ENCODE assay signal across 26 cellular contexts in genomic region chr14:71563754-71564153, GRCh38.
DNase-seq lines count a peak whose midpoint lies in the region; ATAC-seq, FAIRE-seq and TF ChIP-seq lines count a peak whose summit lies in the region.
"Had no signal": no experiment of that assay in that cellular context is flagged by ENCODE, and none has a peak within 500 bp of the region (broad histone marks: within the 10 kb centered on the region; RNA-seq: fewer than 3 reads in every experiment).

No MANE protein-coding gene starts in this region.

- H3K4me1 ChIP-seq in aorta (ENCODE audit: control insufficient read depth in 1 of 2, insufficient read depth in 2 of 2, low read length in 2 of 2) (no peaks in the 10 kb centered on the region), suprapubic skin (peaks cover 2% of the 10 kb centered on the region)
- H3K4me1 ChIP-seq: body of pancreas, colonic mucosa had no signal

- H3K27me3 ChIP-seq in aorta (ENCODE audit: control insufficient read depth in 1 of 2, insufficient read depth in 2 of 2, low read length in 1 of 2) (no peaks in the 10 kb centered on the region), suprapubic skin (no peaks in the 10 kb centered on the region)
- H3K27me3 ChIP-seq: BLaER1 treated with 17β-estradiol and CSF1 and Interleukin-3, amounts not matched to agents 10 nM and 100 nM; body of pancreas; colonic mucosa; heart left ventricle had no signal

- H3K36me3 ChIP-seq in SK-N-MC (ENCODE audit: insufficient read depth, low read length) (no peaks in the 10 kb centered on the region), aorta (ENCODE audit: control insufficient read depth in 1 of 2, insufficient read depth in 2 of 2, low read length in 1 of 2) (no peaks in the 10 kb centered on the region), suprapubic skin (no peaks in the 10 kb centered on the region)
- H3K36me3 ChIP-seq: colonic mucosa, heart left ventricle, left ventricle myocardium inferior had no signal

- H3K27me3 Mint-ChIP-seq in natural killer cell (ENCODE audit: low read depth in 2 of 2): no peaks in the 10 kb centered on the region
- no peaks in the 10 kb centered on the region for H3K27me3 Mint-ChIP-seq in natural killer cell treated with Interleukin-12 subunit alpha and Interleukin-12 subunit beta and Interleukin-15 and Interleukin-18, amount 100 ng/mL, for 72 hours
- no peaks in the 10 kb centered on the region for H3K27me3 Mint-ChIP-seq in stimulated activated memory B cell treated with anti-CD40 and anti-IgM and Interleukin-4, amounts not matched to agents 10 μg/mL and 1 μg/mL and 100 μg/mL, for 72 hours
- H3K27me3 Mint-ChIP-seq: activated naive CD4-positive, alpha-beta T cell treated with anti-CD3 and anti-CD28 coated beads, Interleukin-2, amount 50 U/mL, for 24 hours had no signal

- H3K27ac ChIP-seq in SK-N-MC (0 out of 2 replicates have a peak overlapping the region, but pooled peaks have one; percentile 3), aorta (ENCODE audit: low read depth in 1 of 2, low read length in 2 of 2) (no peak overlapping the region), suprapubic skin (no peak overlapping the region)
- H3K27ac ChIP-seq: BLaER1 treated with 17β-estradiol and CSF1 and Interleukin-3, amounts not matched to agents 10 nM and 100 nM; body of pancreas; colonic mucosa; heart left ventricle; left ventricle myocardium inferior had no signal

- no peaks in the 10 kb centered on the region for H3K36me3 Mint-ChIP-seq in natural killer cell
- H3K36me3 Mint-ChIP-seq in natural killer cell treated with Interleukin-12 subunit alpha and Interleukin-12 subunit beta and Interleukin-15 and Interleukin-18, amount 100 ng/mL, for 72 hours: no peaks in the 10 kb centered on the region
- H3K36me3 Mint-ChIP-seq in stimulated activated memory B cell treated with anti-CD40 and anti-IgM and Interleukin-4, amounts not matched to agents 10 μg/mL and 1 μg/mL and 100 μg/mL, for 72 hours: peaks cover 8% of the 10 kb centered on the region
- H3K36me3 Mint-ChIP-seq: activated naive CD4-positive, alpha-beta T cell treated with anti-CD3 and anti-CD28 coated beads, Interleukin-2, amount 50 U/mL, for 24 hours had no signal

- 63 to 67% methylated on average over 3 of the region's 3 CpGs for WGBS in aorta, 2 donors
- WGBS in suprapubic skin: 64% methylated on average over 3 of the region's 3 CpGs

- no peak for TF ChIP-seq EP300 in suprapubic skin (IDR thresholded peaks at IDR 0.05)

- DNase-seq in natural killer cell (no peak), SK-N-MC (ENCODE audit: low read depth, low spot score) (no peak), aorta (no peak), urothelium cell line (ENCODE audit: low spot score) (no peak), suprapubic skin (ENCODE audit: low spot score in 2 of 2) (no peak)
- DNase-seq in natural killer cell treated with Interleukin-12 subunit alpha and Interleukin-12 subunit beta and Interleukin-15 and Interleukin-18, amount 100 ng/mL, for 72 hours (ENCODE audit: low spot score): no peak
- DNase-seq: activated CD4-positive, alpha-beta T cell treated with anti-CD3 and anti-CD28 coated beads, Interleukin-2, amount 50 U/mL, for 4 hours; activated T-cell treated with anti-CD3 and anti-CD28 coated beads, Interleukin-2, amount 50 U/mL, for 1 hour; body of pancreas; colonic mucosa; endodermal cell; GDM1; H7; heart left ventricle; left ventricle myocardium inferior; NCI-H1417; NCI-H69; occipital lobe; OCI-M1; SHP77 treated with DMSO at 0.1 percent for 48 hours; stimulated activated CD4-positive, alpha-beta T cell treated with anti-CD3 and anti-CD28 coated beads, Interleukin-12 subunit alpha, Interleukin-12 subunit beta, amount 100 ng/mL, for 4 hours; T-helper 1 cell had no signal

- H3K27ac Mint-ChIP-seq in natural killer cell: peak overlapping the region; percentile 0 to 2
- H3K27ac Mint-ChIP-seq in natural killer cell treated with Interleukin-12 subunit alpha and Interleukin-12 subunit beta and Interleukin-15 and Interleukin-18, amount 100 ng/mL, for 72 hours: peak overlapping the region in 1 of 2 donors; percentile 30
- H3K27ac Mint-ChIP-seq in stimulated activated memory B cell treated with anti-CD40 and anti-IgM and Interleukin-4, amounts not matched to agents 10 μg/mL and 1 μg/mL and 100 μg/mL, for 72 hours: peak overlapping the region; percentile 24
- H3K27ac Mint-ChIP-seq: activated naive CD4-positive, alpha-beta T cell treated with anti-CD3 and anti-CD28 coated beads, Interleukin-2, amount 50 U/mL, for 24 hours; endodermal cell had no signal

- no peaks in the 10 kb centered on the region for H3K9me3 ChIP-seq in SK-N-MC (ENCODE audit: low read depth, low read length)
- H3K9me3 ChIP-seq in aorta (ENCODE audit: control insufficient read depth, low read length): no peaks in the 10 kb centered on the region
- no peaks in the 10 kb centered on the region for H3K9me3 ChIP-seq in suprapubic skin
- H3K9me3 ChIP-seq: BLaER1 treated with 17β-estradiol and CSF1 and Interleukin-3, amounts not matched to agents 10 nM and 100 nM; body of pancreas; colonic mucosa; heart left ventricle; left ventricle myocardium inferior had no signal

- no peaks in the 10 kb centered on the region for H3K9me3 Mint-ChIP-seq in natural killer cell
- no peaks in the 10 kb centered on the region for H3K9me3 Mint-ChIP-seq in natural killer cell treated with Interleukin-12 subunit alpha and Interleukin-12 subunit beta and Interleukin-15 and Interleukin-18, amount 100 ng/mL, for 72 hours
- H3K9me3 Mint-ChIP-seq in stimulated activated memory B cell treated with anti-CD40 and anti-IgM and Interleukin-4, amounts not matched to agents 10 μg/mL and 1 μg/mL and 100 μg/mL, for 72 hours: peaks cover 3% of the 10 kb centered on the region
- H3K9me3 Mint-ChIP-seq: activated naive CD4-positive, alpha-beta T cell treated with anti-CD3 and anti-CD28 coated beads, Interleukin-2, amount 50 U/mL, for 24 hours; endodermal cell had no signal

- no peak for TF ChIP-seq CTCF in natural killer cell (IDR thresholded peaks at IDR 0.05)
- no peak for TF ChIP-seq CTCF in suprapubic skin (IDR thresholded peaks at IDR 0.05)

- no peak for ATAC-seq in natural killer cell
- ATAC-seq in natural killer cell treated with Interleukin-12 subunit alpha and Interleukin-12 subunit beta and Interleukin-15 and Interleukin-18, amount 100 ng/mL, for 72 hours: no peak
- peak; percentile 53 for ATAC-seq in HG03095 (IDR thresholded peaks at IDR 0.05; ENCODE audit: unreplicated experiment)
- ATAC-seq in stimulated activated memory B cell treated with anti-CD40 and anti-IgM and Interleukin-4, amounts not matched to agents 10 μg/mL and 1 μg/mL and 100 μg/mL, for 72 hours: no peak
- ATAC-seq in aorta (ENCODE audit: low FRiP score): no peak
- ATAC-seq: body of pancreas, heart left ventricle had no signal

- no peak for TF ChIP-seq POLR2A in suprapubic skin (IDR thresholded peaks at IDR 0.05)

- peaks cover 11 to 19% of the 10 kb centered on the region in 2 donors for H3K4me1 Mint-ChIP-seq in natural killer cell
- H3K4me1 Mint-ChIP-seq in natural killer cell treated with Interleukin-12 subunit alpha and Interleukin-12 subunit beta and Interleukin-15 and Interleukin-18, amount 100 ng/mL, for 72 hours (ENCODE audit: low read depth in 2 of 2): peaks cover 16 to 26% of the 10 kb centered on the region in 2 donors
- H3K4me1 Mint-ChIP-seq in stimulated activated memory B cell treated with anti-CD40 and anti-IgM and Interleukin-4, amounts not matched to agents 10 μg/mL and 1 μg/mL and 100 μg/mL, for 72 hours: peaks cover 43% of the 10 kb centered on the region

- intact Hi-C loops in natural killer cell (cut with micrococcal nuclease) (no loop called here), aorta (cut with DNase I) (no loop called here)

- no peak overlapping the region for H3K9ac ChIP-seq in SK-N-MC (ENCODE audit: insufficient read length)
- H3K9ac ChIP-seq: BLaER1 treated with 17β-estradiol and CSF1 and Interleukin-3, amounts not matched to agents 10 nM and 100 nM had no signal

- FAIRE-seq in urothelium cell line (lab: Jason Lieb, UNC): no peak

- H3K4me3 Mint-ChIP-seq in natural killer cell: no peak overlapping the region
- no peak overlapping the region for H3K4me3 Mint-ChIP-seq in natural killer cell treated with Interleukin-12 subunit alpha and Interleukin-12 subunit beta and Interleukin-15 and Interleukin-18, amount 100 ng/mL, for 72 hours
- no peak overlapping the region for H3K4me3 Mint-ChIP-seq in stimulated activated memory B cell treated with anti-CD40 and anti-IgM and Interleukin-4, amounts not matched to agents 10 μg/mL and 1 μg/mL and 100 μg/mL, for 72 hours
- H3K4me3 Mint-ChIP-seq: activated naive CD4-positive, alpha-beta T cell treated with anti-CD3 and anti-CD28 coated beads, Interleukin-2, amount 50 U/mL, for 24 hours; endodermal cell had no signal

- H3K4me3 ChIP-seq in SK-N-MC (no peak overlapping the region), aorta (ENCODE audit: low read length in 2 of 2) (no peak overlapping the region), suprapubic skin (no peak overlapping the region)
- H3K4me3 ChIP-seq: BLaER1 treated with 17β-estradiol and CSF1 and Interleukin-3, amounts not matched to agents 10 nM and 100 nM; body of pancreas; colonic mucosa; heart left ventricle; left ventricle myocardium inferior had no signal
